Comparison of ENCODE assay signal across 1 cellular context in genomic region chr3:15064835-15065549, GRCh38.
TF ChIP-seq lines count a peak whose summit lies in the region.

Gene MRPS25, minus strand, starts transcription at chr3:15065315. Its CDS starts 121 bp downstream, at chr3:15065194.

TF ChIP-seq in HepG2, 621 proteins besides CTCF, POLR2A, EP300 and RAD21 (continued from another document and continues in another):
- TF ChIP-seq ARID4A (CRISPR knock-in tag; IDR thresholded peaks at IDR 0.05; ENCODE audit: borderline replicate concordance) (peak; percentile 97), PITX1 (CRISPR knock-in tag; IDR thresholded peaks at IDR 0.05) (peak; percentile 83), HIVEP1 (CRISPR knock-in tag; IDR thresholded peaks at IDR 0.05) (peak; percentile 48; the same call in 1 of the 2 replicates), TFE3 (CRISPR knock-in tag; IDR thresholded peaks at IDR 0.05) (0 out of 2 replicates have a peak, but pooled peaks have one; percentile 33), RARA (CRISPR knock-in tag; IDR thresholded peaks at IDR 0.05) (peak; percentile 31; the same call in 1 of the 2 replicates), SRY (CRISPR knock-in tag; IDR thresholded peaks at IDR 0.05) (peak; percentile 89; the same call in 1 of the 2 replicates), ZNF225 (CRISPR knock-in tag; IDR thresholded peaks at IDR 0.05) (peak; percentile 47; the same call in 1 of the 2 replicates), SKI (IDR thresholded peaks at IDR 0.05; ENCODE audit: partially characterized antibody) (no peak), E2F1 (CRISPR knock-in tag; IDR thresholded peaks at IDR 0.05) (peak; percentile 84), BCL3 (CRISPR knock-in tag; IDR thresholded peaks at IDR 0.05) (0 out of 2 replicates have a peak, but pooled peaks have one; percentile 49), GMEB1 (CRISPR knock-in tag; IDR thresholded peaks at IDR 0.05; ENCODE audit: borderline replicate concordance) (peak; percentile 89; the same call in 1 of the 2 replicates), RFXAP (CRISPR knock-in tag; IDR thresholded peaks at IDR 0.05; ENCODE audit: borderline replicate concordance) (peak; percentile 68; the same call in 1 of the 2 replicates), ZBTB7A (CRISPR knock-in tag; IDR thresholded peaks at IDR 0.05) (peak; percentile 63), GATAD2A (CRISPR knock-in tag; IDR thresholded peaks at IDR 0.05) (peak; percentile 21; the same call in 1 of the 2 replicates), LBX2 (CRISPR knock-in tag; IDR thresholded peaks at IDR 0.05; ENCODE audit: borderline replicate concordance) (0 out of 2 replicates have a peak, but pooled peaks have one; percentile 44), FOXO1 (CRISPR knock-in tag; IDR thresholded peaks at IDR 0.05) (peak; percentile 50), ZBTB38 (CRISPR knock-in tag; IDR thresholded peaks at IDR 0.05) (peak; percentile 44; the same call in 1 of the 2 replicates), PAX8 (CRISPR knock-in tag; IDR thresholded peaks at IDR 0.05; ENCODE audit: borderline replicate concordance) (0 out of 2 replicates have a peak, but pooled peaks have one; percentile 40), ZNF788 (CRISPR knock-in tag; IDR thresholded peaks at IDR 0.05; ENCODE audit: borderline replicate concordance) (peak; percentile 82), CREB3 (CRISPR knock-in tag; IDR thresholded peaks at IDR 0.05) (no peak), USF2 (IDR thresholded peaks at IDR 0.05; ENCODE audit: low read depth, low read length) (no peak), USF2 (CRISPR knock-in tag; IDR thresholded peaks at IDR 0.05; ENCODE audit: borderline replicate concordance) (no peak), ZNF350 (CRISPR knock-in tag; IDR thresholded peaks at IDR 0.05; ENCODE audit: borderline replicate concordance, low read depth) (peak; percentile 85; the same call in 1 of the 2 replicates), ZBTB40 (IDR thresholded peaks at IDR 0.05) (no peak), ZBTB40 (CRISPR knock-in tag; IDR thresholded peaks at IDR 0.05) (peak; percentile 72; the same call in 1 of the 2 replicates), ISL2 (CRISPR knock-in tag; IDR thresholded peaks at IDR 0.05) (peak; percentile 80), CSRNP1 (CRISPR knock-in tag; IDR thresholded peaks at IDR 0.05) (no peak)
